Comparison of ENCODE assay signal across 14 cellular contexts in genomic region chr19:43563816-43564215, GRCh38. TPM values are rescaled to one million over a fixed set of nuclear protein-coding genes. Genes with fewer than 3 reads are reported as not detected.
DNase-seq lines count a peak whose midpoint lies in the region; ATAC-seq and TF ChIP-seq lines count a peak whose summit lies in the region.
"Had no signal": no experiment of that assay in that cellular context is flagged by ENCODE, and none has a peak within 500 bp of the region (broad histone marks: within the 10 kb centered on the region; RNA-seq: fewer than 3 reads in every experiment).

No MANE protein-coding gene starts in this region.

- H3K4me3 ChIP-seq in thymus (ENCODE audit: low read length) (no peak overlapping the region), transverse colon (no peak overlapping the region)
- H3K4me3 ChIP-seq: left lung, upper lobe of left lung had no signal

- CTCF ChIA-PET in activated naive CD4-positive, alpha-beta T cell treated with anti-CD3 and anti-CD28 coated beads, Interleukin-2, amount 10 ng/mL, durations not matched to agents 7 days and 5 days (lab: Charles Lee): interaction anchor here (1.4 to 1.7 kb wide), 2 partner anchors 9 to 31 kb away, joined by 6 to 9 read pairs; no protein-coding TSS in a partner anchor
- CTCF ChIA-PET in activated B cell treated with CpG ODN at 0.5 μM for 24 hours (lab: Charles Lee): interaction anchor here (1.1 to 3.6 kb wide), 2 partner anchors 9 to 44 kb away, joined by 3 to 16 read pairs; no protein-coding TSS in a partner anchor

- ATAC-seq in activated B cell treated with CpG ODN at 0.5 μM for 24 hours (ENCODE audit: low read depth): no peak
- no peak for ATAC-seq in effector memory CD8-positive, alpha-beta T cell (replicated peaks)
- ATAC-seq in activated CD4-positive, CD25-positive, alpha-beta regulatory T cell treated with anti-CD3 and anti-CD28 coated beads, Interleukin-2, amount 50 U/mL, for 24 hours: no peak
- ATAC-seq: left lung had no signal

- H3K36me3 ChIP-seq in thymus (ENCODE audit: control insufficient read depth, insufficient read depth) (peaks cover 3% of the 10 kb centered on the region), transverse colon (no peaks in the 10 kb centered on the region)

- intact Hi-C loops in activated B cell treated with CpG ODN at 0.5 μM for 24 hours (cut with micrococcal nuclease) (loop anchor here (2.0 to 10.0 kb wide), 3 partner anchors 29 to 221 kb away; partner anchors contain the start of genes KCNN4 and ZNF428), transverse colon (cut with DNase I; ENCODE audit: low total_unique reads) (loop anchor here (10.0 kb wide), 1 partner anchor 91 kb away; no protein-coding TSS in a partner anchor)

- peak overlapping the region; percentile 98 for H3K27ac ChIP-seq in thymus (ENCODE audit: low read depth)
- peak overlapping the region in 2 of 4 donors; percentile 59 to 66 for H3K27ac ChIP-seq in transverse colon

- no peak for TF ChIP-seq EP300 in transverse colon (IDR thresholded peaks at IDR 0.05; ENCODE audit: low read depth)

- H3K36me3 Mint-ChIP-seq in activated naive CD4-positive, alpha-beta T cell treated with anti-CD3 and anti-CD28 coated beads, Interleukin-2, amount 10 ng/mL, durations not matched to agents 7 days and 5 days: peaks cover 32% of the 10 kb centered on the region
- peaks cover 19% of the 10 kb centered on the region for H3K36me3 Mint-ChIP-seq in activated B cell treated with CpG ODN at 0.5 μM for 24 hours (ENCODE audit: low read depth)
- H3K36me3 Mint-ChIP-seq in effector memory CD8-positive, alpha-beta T cell (ENCODE audit: insufficient read depth): peaks cover 40% of the 10 kb centered on the region

- in situ Hi-C loops in transverse colon (cut with MboI; ENCODE audit: low pct_ligation_motif_present in 1 of 4, low pct_unique_long_range_greater_than_20kb in 1 of 4, low sequenced_read_pairs in 3 of 4): no loop called here

- no peak for TF ChIP-seq CTCF in activated B cell treated with CpG ODN at 0.5 μM for 24 hours (IDR thresholded peaks at IDR 0.05)
- TF ChIP-seq CTCF in transverse colon (IDR thresholded peaks at IDR 0.05): no peak

- no peaks in the 10 kb centered on the region for H3K9me3 ChIP-seq in thymus (ENCODE audit: control insufficient read depth)
- H3K9me3 ChIP-seq in transverse colon: no peaks in the 10 kb centered on the region
- H3K9me3 ChIP-seq: left lung, upper lobe of left lung had no signal

- no peak for DNase-seq in activated naive CD4-positive, alpha-beta T cell treated with anti-CD3 and anti-CD28 coated beads, Interleukin-2, amount 10 ng/mL, durations not matched to agents 7 days and 5 days
- DNase-seq in activated naive CD4-positive, alpha-beta T cell treated with anti-CD3 and anti-CD28 coated beads, Interleukin-2, amount 50 U/mL, for 16 hours: no peak
- DNase-seq in activated B cell treated with CpG ODN at 0.5 μM for 24 hours: no peak
- no peak for DNase-seq in effector memory CD8-positive, alpha-beta T cell
- no peak for DNase-seq in effector CD8-positive, alpha-beta T cell (lab: John Stamatoyannopoulos, UW)
- no peak for DNase-seq in transverse colon
- DNase-seq: DMS79 treated with DMSO at 0.1 percent for 48 hours; hypothalamus; left lung; NCI-H1930; stimulated activated CD4-positive, alpha-beta T cell treated with anti-CD3 and anti-CD28 coated beads, Interleukin-12 subunit alpha, Interleukin-12 subunit beta, amount 100 ng/mL, for 4 hours; upper lobe of left lung had no signal

- peaks cover 24% of the 10 kb centered on the region for H3K4me1 ChIP-seq in thymus (ENCODE audit: control insufficient read depth, insufficient read depth, low read length)
- H3K4me1 ChIP-seq in transverse colon: peaks cover 0 to 13% (median 7%) of the 10 kb centered on the region in 4 donors

- POLR2A ChIA-PET in activated B cell treated with CpG ODN at 0.5 μM for 24 hours (lab: Charles Lee): interaction anchor here (0.8 to 2.2 kb wide), 3 partner anchors 11 to 105 kb away, joined by 3 to 7 read pairs (median 7); partner anchors contain the start of genes XRCC1 and ZNF575

- no peak overlapping the region for H3K4me3 Mint-ChIP-seq in activated naive CD4-positive, alpha-beta T cell treated with anti-CD3 and anti-CD28 coated beads, Interleukin-2, amount 10 ng/mL, durations not matched to agents 7 days and 5 days
- H3K4me3 Mint-ChIP-seq in activated B cell treated with CpG ODN at 0.5 μM for 24 hours: no peak overlapping the region
- peak overlapping the region; percentile 4 to 42 for H3K4me3 Mint-ChIP-seq in effector memory CD8-positive, alpha-beta T cell

- TF ChIP-seq POLR2A in transverse colon (IDR thresholded peaks at IDR 0.05): no peak

- no peaks in the 10 kb centered on the region for H3K9me3 Mint-ChIP-seq in activated naive CD4-positive, alpha-beta T cell treated with anti-CD3 and anti-CD28 coated beads, Interleukin-2, amount 10 ng/mL, durations not matched to agents 7 days and 5 days
- H3K9me3 Mint-ChIP-seq in activated B cell treated with CpG ODN at 0.5 μM for 24 hours: no peaks in the 10 kb centered on the region
- no peaks in the 10 kb centered on the region for H3K9me3 Mint-ChIP-seq in effector memory CD8-positive, alpha-beta T cell

- no peaks in the 10 kb centered on the region for H3K27me3 Mint-ChIP-seq in activated naive CD4-positive, alpha-beta T cell treated with anti-CD3 and anti-CD28 coated beads, Interleukin-2, amount 10 ng/mL, durations not matched to agents 7 days and 5 days
- no peaks in the 10 kb centered on the region for H3K27me3 Mint-ChIP-seq in activated B cell treated with CpG ODN at 0.5 μM for 24 hours
- H3K27me3 Mint-ChIP-seq in effector memory CD8-positive, alpha-beta T cell: no peaks in the 10 kb centered on the region

- H3K27me3 ChIP-seq in thymus (ENCODE audit: control insufficient read depth, insufficient read depth): no peaks in the 10 kb centered on the region
- H3K27me3 ChIP-seq in transverse colon: no peaks in the 10 kb centered on the region
- H3K27me3 ChIP-seq: left lung, upper lobe of left lung had no signal

- H3K27ac Mint-ChIP-seq in activated naive CD4-positive, alpha-beta T cell treated with anti-CD3 and anti-CD28 coated beads, Interleukin-2, amount 10 ng/mL, durations not matched to agents 7 days and 5 days: peak overlapping the region; percentile 99
- peak overlapping the region; percentile 93 for H3K27ac Mint-ChIP-seq in activated B cell treated with CpG ODN at 0.5 μM for 24 hours
- peak overlapping the region; percentile 92 to 98 for H3K27ac Mint-ChIP-seq in effector memory CD8-positive, alpha-beta T cell

- 98% methylated on average over 6 of the region's 6 CpGs for WGBS in thymus
- WGBS in transverse colon (ENCODE audit: low coverage in 1 of 2), 2 donors: 89 to 93% methylated on average over 6 of the region's 6 CpGs

- H3K4me1 Mint-ChIP-seq in activated naive CD4-positive, alpha-beta T cell treated with anti-CD3 and anti-CD28 coated beads, Interleukin-2, amount 10 ng/mL, durations not matched to agents 7 days and 5 days: peaks cover 46% of the 10 kb centered on the region
- H3K4me1 Mint-ChIP-seq in activated B cell treated with CpG ODN at 0.5 μM for 24 hours: peaks cover 58% of the 10 kb centered on the region
- peaks cover 43 to 54% of the 10 kb centered on the region in 2 donors for H3K4me1 Mint-ChIP-seq in effector memory CD8-positive, alpha-beta T cell (ENCODE audit: low read depth in 2 of 2)

RNA-seq across cellular contexts. Expression of gene XRCC1, which starts 11.5 kb away (rescaled TPM):
- total RNA-seq in activated B cell treated with CpG ODN at 0.5 μM for 24 hours (31.9 and 34.5 TPM in 2 replicates), transverse colon (100 to 1,000 TPM in 1 of 4 donors, 10 to 100 TPM in 2, 1 to 10 TPM in 1; 8.0 to 147 (median 15.8) TPM)
- 23.2 TPM for polyA plus RNA-seq in thymus

RNA-seq across cellular contexts. Expression of gene PINLYP, which starts 11.8 kb away (rescaled TPM):
- total RNA-seq in activated B cell treated with CpG ODN at 0.5 μM for 24 hours (1.9 and 2.1 TPM in 2 replicates), transverse colon (1 to 10 TPM in 3 of 4 donors, not detected in 1; 1.1 to 4.0 (median 1.6) TPM)
- 12.3 TPM for polyA plus RNA-seq in thymus

RNA-seq across cellular contexts. Expression of gene ZNF575, which starts 30.8 kb away (rescaled TPM):
- 1.9 and 3.4 TPM in 2 replicates for total RNA-seq in activated B cell treated with CpG ODN at 0.5 μM for 24 hours
- polyA plus RNA-seq in thymus: 2.5 TPM
- total RNA-seq in transverse colon: 1 to 10 TPM in 2 of 4 donors, under 1 TPM in 1, not detected in 1; 0.20 to 1.9 (median 1.8) TPM

RNA-seq across cellular contexts. Expression of gene IRGQ, which starts 32.1 kb away (rescaled TPM):
- total RNA-seq in activated B cell treated with CpG ODN at 0.5 μM for 24 hours (13.1 and 14.1 TPM in 2 replicates), transverse colon (10 to 100 TPM; 15.7 to 32.5 (median 24.7) TPM)
- polyA plus RNA-seq in thymus: 7.5 TPM

RNA-seq across cellular contexts. Expression of gene ZNF576, which starts 32.6 kb away (rescaled TPM):
- total RNA-seq in activated B cell treated with CpG ODN at 0.5 μM for 24 hours: 14.5 and 17.3 TPM in 2 replicates
- 10.3 TPM for polyA plus RNA-seq in thymus
- 10 to 100 TPM in 2 of 4 donors, 1 to 10 TPM in 2; 3.7 to 11.9 (median 9.8) TPM for total RNA-seq in transverse colon

Comparison
In these comparisons a context has a peak if more than half of its experiments do, and no peak if none do; other contexts are left out.
1. H3K4me3 Mint-ChIP-seq: peak in effector memory CD8-positive, alpha-beta T cell (2 of 2); none in activated naive CD4-positive, alpha-beta T cell treated with anti-CD3 and anti-CD28 coated beads, Interleukin-2, amount 10 ng/mL, durations not matched to agents 7 days and 5 days (single experiment) and activated B cell treated with CpG ODN at 0.5 μM for 24 hours (single experiment).
2. Peak in every context shown above with its lines, with median percentiles within 50 percentile points of each other: H3K27ac Mint-ChIP-seq.